In the genomic region with DNA sequence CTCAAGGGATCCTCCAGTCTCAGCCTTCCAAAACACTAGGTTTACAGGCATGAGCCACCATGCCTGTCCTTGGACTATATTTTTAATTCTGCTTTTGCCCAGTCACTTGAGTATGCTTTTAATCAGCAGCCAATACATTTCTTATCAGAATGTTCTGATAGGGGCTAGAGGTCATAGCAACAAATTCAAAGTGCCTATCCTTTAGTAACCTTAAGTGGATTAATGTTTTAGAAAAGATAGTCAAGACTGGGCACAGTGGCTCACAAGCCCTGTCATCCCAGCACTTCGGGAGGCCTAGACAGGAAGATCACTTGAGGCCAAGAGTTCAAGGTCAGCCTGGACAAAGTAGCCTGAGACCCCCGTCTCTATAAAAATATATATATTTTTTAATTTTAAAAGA, we compare ENCODE assay signal across 25 cellular contexts.
"Had no signal": no experiment of that assay in that cellular context is flagged by ENCODE, and none has a peak within 500 bp of the region (broad histone marks: within the 10 kb centered on the region; RNA-seq: fewer than 3 reads in every experiment).

No MANE protein-coding gene starts in this region.

- H3K4me1 ChIP-seq: lower lobe of right lung, pancreas, tibial artery, upper lobe of right lung had no signal

- H3K9me3 Mint-ChIP-seq: naive thymus-derived CD8-positive, alpha-beta T cell; nephron; neural crest cell; stimulated activated naive B cell treated with anti-CD40 and anti-IgM and Interleukin-4, amounts not matched to agents 10 μg/mL and 1 μg/mL and 100 μg/mL, for 72 hours had no signal

- ATAC-seq: lower lobe of right lung; naive thymus-derived CD8-positive, alpha-beta T cell; psoas muscle; right lobe of liver; stimulated activated naive B cell treated with anti-CD40 and anti-IgM and Interleukin-4, amounts not matched to agents 10 μg/mL and 1 μg/mL and 100 μg/mL, for 72 hours; stimulated activated naive CD8-positive, alpha-beta T cell treated with anti-CD3 and anti-CD28 coated beads, Interleukin-15, Interleukin-2, amounts not matched to agents 100 U/mL and 50 U/mL, for 24 hours; upper lobe of right lung had no signal

- H3K9me3 ChIP-seq: heart right ventricle, lower lobe of right lung, pancreas, psoas muscle, right lobe of liver, stomach, suprapubic skin, thoracic aorta, tibial artery, upper lobe of right lung had no signal

- H3K27ac ChIP-seq: heart right ventricle, hepatocyte, lower lobe of right lung, pancreas, psoas muscle, right lobe of liver, stomach, suprapubic skin, thoracic aorta, tibial artery, upper lobe of right lung had no signal

- H3K27me3 Mint-ChIP-seq: naive thymus-derived CD8-positive, alpha-beta T cell; stimulated activated naive B cell treated with anti-CD40 and anti-IgM and Interleukin-4, amounts not matched to agents 10 μg/mL and 1 μg/mL and 100 μg/mL, for 72 hours had no signal

- DNase-seq: heart right ventricle; lower lobe of right lung; mammary epithelial cell; mesenchymal stem cell; naive thymus-derived CD8-positive, alpha-beta T cell; nucleus accumbens; pancreas; psoas muscle; right lobe of liver; stimulated activated CD4-positive, alpha-beta T cell treated with anti-CD3 and anti-CD28 coated beads, Interleukin-12 subunit alpha, Interleukin-12 subunit beta, amount 100 ng/mL, for 4 hours; stimulated activated CD4-positive, alpha-beta T cell treated with anti-CD3 and anti-CD28 coated beads, Interleukin-15, amount 100 ng/mL, for 24 hours; stimulated activated CD4-positive, alpha-beta T cell treated with anti-CD3 and anti-CD28 coated beads, Interleukin-2, amount 100 ng/mL, for 24 hours; stimulated activated CD4-positive, alpha-beta T cell treated with anti-CD3 and anti-CD28 coated beads, Interleukin-4, amount 100 ng/mL, for 1 hour; stimulated activated naive B cell treated with anti-CD40 and anti-IgM and Interleukin-4, amounts not matched to agents 10 μg/mL and 1 μg/mL and 100 μg/mL, for 72 hours; stimulated activated naive CD8-positive, alpha-beta T cell treated with anti-CD3 and anti-CD28 coated beads, Interleukin-15, Interleukin-2, amounts not matched to agents 100 U/mL and 50 U/mL, for 24 hours; stomach; tibial artery; trophoblast cell; upper lobe of right lung had no signal

- H3K4me3 Mint-ChIP-seq: naive thymus-derived CD8-positive, alpha-beta T cell; nephron; neural crest cell; stimulated activated naive B cell treated with anti-CD40 and anti-IgM and Interleukin-4, amounts not matched to agents 10 μg/mL and 1 μg/mL and 100 μg/mL, for 72 hours had no signal

- H3K4me3 ChIP-seq: heart right ventricle, hepatocyte, lower lobe of right lung, pancreas, psoas muscle, right lobe of liver, stomach, suprapubic skin, thoracic aorta, tibial artery, upper lobe of right lung had no signal

- H3K4me1 Mint-ChIP-seq: neural crest cell had no signal

- FAIRE-seq: pancreas, urothelium cell line had no signal

- H3K27ac Mint-ChIP-seq: nephron; stimulated activated naive B cell treated with anti-CD40 and anti-IgM and Interleukin-4, amounts not matched to agents 10 μg/mL and 1 μg/mL and 100 μg/mL, for 72 hours had no signal

- H3K27me3 ChIP-seq: heart right ventricle, hepatocyte, pancreas, right lobe of liver, stomach, suprapubic skin, tibial artery, upper lobe of right lung had no signal
